ENCODE assay signal across 22 cellular contexts in the genomic region with DNA sequence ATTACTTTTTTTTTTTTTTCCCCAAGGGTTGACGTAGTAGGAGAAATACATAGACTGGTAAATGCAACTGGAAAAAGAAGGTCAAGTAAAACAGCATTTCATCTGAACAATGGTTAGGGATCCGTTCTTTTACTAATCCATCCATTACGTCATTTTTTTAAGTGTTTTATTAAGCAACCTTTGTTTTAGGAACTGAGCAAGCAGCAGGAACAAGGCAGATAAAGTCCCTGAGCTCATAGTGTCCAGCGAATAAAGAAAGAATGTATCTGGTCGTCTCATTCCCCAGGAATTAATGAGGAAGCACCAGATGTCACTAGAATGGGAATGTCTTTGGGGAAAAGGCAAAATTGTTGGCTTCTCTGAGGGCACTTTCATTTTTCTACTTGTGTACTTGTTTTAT.
"Had no signal": no experiment of that assay in that cellular context is flagged by ENCODE, and none has a peak within 500 bp of the region (broad histone marks: within the 10 kb centered on the region; RNA-seq: fewer than 3 reads in every experiment).

No MANE protein-coding gene starts in this region.

- H3K36me3 ChIP-seq: adrenal gland, gastroesophageal sphincter, heart right ventricle, lower lobe of right lung, thoracic aorta had no signal

- H3K27ac ChIP-seq: adrenal gland, gastroesophageal sphincter, heart right ventricle, lower lobe of right lung, thoracic aorta had no signal

- DNase-seq: activated CD4-positive, alpha-beta T cell treated with anti-CD3 and anti-CD28 coated beads for 1 hour; activated CD8-positive, alpha-beta memory T cell treated with anti-CD3 and anti-CD28 coated beads for 24 hours; activated CD8-positive, alpha-beta memory T cell treated with anti-CD3 and anti-CD28 coated beads, Interleukin-2, amount 50 U/mL, for 4 hours; activated naive CD4-positive, alpha-beta T cell; activated T-cell treated with anti-CD3 and anti-CD28 coated beads, Interleukin-2, amount 50 U/mL, for 4 hours; adrenal gland; central memory CD4-positive, alpha-beta T cell; dermis blood vessel endothelial cell; effector CD8-positive, alpha-beta T cell; heart right ventricle; left colon; lower lobe of right lung; naive B cell; occipital lobe; posterior cingulate gyrus; stimulated activated CD4-positive, alpha-beta T cell treated with anti-CD3 and anti-CD28 coated beads, Interleukin-2, amount 100 ng/mL, for 48 hours; stimulated activated CD8-positive, alpha-beta memory T cell treated with anti-CD3 and anti-CD28 coated beads, Interleukin-4, amount 100 ng/mL, for 48 hours; stimulated activated naive B cell treated with anti-CD40 and anti-IgM and Interleukin-4, amounts not matched to agents 10 μg/mL and 1 μg/mL and 100 μg/mL, for 72 hours; T-helper 1 cell had no signal

- H3K9me3 ChIP-seq: adrenal gland, lower lobe of right lung, thoracic aorta had no signal

- H3K4me3 ChIP-seq: adrenal gland, gastroesophageal sphincter, heart right ventricle, lower lobe of right lung, thoracic aorta had no signal

- H3K27me3 ChIP-seq: adrenal gland, gastroesophageal sphincter, heart right ventricle had no signal

- H3K4me1 ChIP-seq: adrenal gland, gastroesophageal sphincter, heart right ventricle, lower lobe of right lung had no signal

- ATAC-seq: activated T-cell treated with anti-CD3 and anti-CD28 coated beads, Interleukin-2, amount 50 U/mL, for 4 hours; gastroesophageal sphincter; left colon; lower lobe of right lung; sciatic nerve had no signal
